Comparison of ENCODE assay signal across 11 cellular contexts in the genomic region with DNA sequence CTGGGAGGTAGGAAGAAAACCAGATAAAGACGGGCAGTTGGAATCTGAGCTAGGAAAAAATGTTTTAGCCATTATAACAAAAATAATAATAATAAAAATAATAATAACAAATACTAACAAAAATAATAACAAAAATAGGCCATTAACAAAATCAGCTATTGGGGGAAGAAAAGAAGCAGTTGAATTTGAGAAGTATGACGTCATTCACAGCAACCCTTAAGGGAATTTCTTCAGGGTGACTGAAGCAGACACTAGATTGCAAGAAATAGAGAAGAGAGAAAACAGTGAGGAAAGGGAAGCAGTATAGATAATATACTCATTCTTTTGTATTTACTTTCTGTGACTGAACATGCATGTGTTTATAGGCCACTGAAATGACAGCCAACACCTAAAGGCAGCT. TPM values are rescaled to one million over a fixed set of nuclear protein-coding genes. Genes with fewer than 3 reads are reported as not detected.
"Had no signal": no experiment of that assay in that cellular context is flagged by ENCODE, and none has a peak within 500 bp of the region (broad histone marks: within the 10 kb centered on the region; RNA-seq: fewer than 3 reads in every experiment).

No MANE protein-coding gene starts in this region.

- H3K4me3 Mint-ChIP-seq: GM23338, H9, HFFc6 had no signal

- ATAC-seq: GM23338 had no signal

- H3K27ac ChIP-seq: HL-60, KMS-11 had no signal

- H2AFZ ChIP-seq: GM23338 had no signal

- H3K9me3 Mint-ChIP-seq: GM23338, H9 had no signal

- FAIRE-seq: H1, H54 had no signal

- H3K27ac Mint-ChIP-seq: GM23338, H9, HFFc6 had no signal

- H3K9ac ChIP-seq: KMS-11 had no signal

- DNase-seq: H9, HCEC 1CT, HFFc6, IMR-90, KBM-7 had no signal

- H3K4me2 ChIP-seq: GM23338, KMS-11 had no signal

- H3K4me3 ChIP-seq: GM23338 had no signal

RNA-seq across cellular contexts. Expression of a gene that starts 20.0 kb away (rescaled TPM):
- total RNA-seq: GM23338, H1, H9, HFFc6, HT1080, IMR-90 had no signal
- polyA plus RNA-seq: GM23338, H1, IMR-90 had no signal
